ENCODE assay signal across 1 cellular context in the genomic region with DNA sequence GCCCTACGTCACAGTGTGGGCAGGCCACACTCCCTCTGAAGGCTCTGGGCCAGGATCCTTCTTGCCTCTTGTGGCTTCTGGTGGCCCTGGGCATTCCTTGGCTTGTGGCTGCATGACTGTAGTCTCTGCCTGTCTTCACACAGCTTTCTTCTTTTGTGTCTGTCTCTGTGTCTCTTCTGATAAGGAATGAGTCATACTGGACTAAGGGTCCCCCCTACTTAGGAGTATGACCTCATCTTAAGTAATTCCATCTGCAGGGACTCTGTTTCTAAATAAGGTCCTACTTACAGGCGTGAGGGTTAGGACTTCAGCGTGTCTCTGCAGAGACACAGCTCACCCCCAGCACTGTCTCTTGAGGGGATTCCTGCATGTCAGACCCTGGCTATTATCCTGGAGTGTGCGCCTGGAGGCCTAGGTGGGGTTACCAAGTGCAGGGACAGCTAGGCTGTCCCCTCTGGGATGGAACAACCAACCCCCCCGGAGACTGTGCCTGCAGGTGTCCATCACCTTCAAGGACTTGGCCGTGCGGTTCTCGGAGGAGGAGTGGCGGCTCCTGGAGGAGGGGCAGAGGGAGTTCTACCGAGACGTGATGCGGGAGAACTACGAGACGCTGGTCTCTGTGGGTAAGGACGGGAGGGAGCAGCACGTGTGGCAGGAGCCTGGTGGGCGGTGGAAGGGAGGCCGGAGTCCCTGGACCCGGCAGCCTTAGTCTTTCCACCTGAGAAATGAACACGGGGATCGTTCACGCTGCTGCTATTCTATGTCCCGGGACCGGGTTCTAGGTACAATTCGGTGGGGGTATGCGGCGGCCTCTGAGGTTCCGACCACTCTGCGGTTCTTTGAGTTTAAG.
TF ChIP-seq lines count a peak whose summit lies in the region.

No MANE protein-coding gene starts in this region.

TF ChIP-seq in K562, 482 proteins besides CTCF, POLR2A, EP300 and RAD21 (continued from another document and continues in another):
- TF ChIP-seq, protein P1, sequence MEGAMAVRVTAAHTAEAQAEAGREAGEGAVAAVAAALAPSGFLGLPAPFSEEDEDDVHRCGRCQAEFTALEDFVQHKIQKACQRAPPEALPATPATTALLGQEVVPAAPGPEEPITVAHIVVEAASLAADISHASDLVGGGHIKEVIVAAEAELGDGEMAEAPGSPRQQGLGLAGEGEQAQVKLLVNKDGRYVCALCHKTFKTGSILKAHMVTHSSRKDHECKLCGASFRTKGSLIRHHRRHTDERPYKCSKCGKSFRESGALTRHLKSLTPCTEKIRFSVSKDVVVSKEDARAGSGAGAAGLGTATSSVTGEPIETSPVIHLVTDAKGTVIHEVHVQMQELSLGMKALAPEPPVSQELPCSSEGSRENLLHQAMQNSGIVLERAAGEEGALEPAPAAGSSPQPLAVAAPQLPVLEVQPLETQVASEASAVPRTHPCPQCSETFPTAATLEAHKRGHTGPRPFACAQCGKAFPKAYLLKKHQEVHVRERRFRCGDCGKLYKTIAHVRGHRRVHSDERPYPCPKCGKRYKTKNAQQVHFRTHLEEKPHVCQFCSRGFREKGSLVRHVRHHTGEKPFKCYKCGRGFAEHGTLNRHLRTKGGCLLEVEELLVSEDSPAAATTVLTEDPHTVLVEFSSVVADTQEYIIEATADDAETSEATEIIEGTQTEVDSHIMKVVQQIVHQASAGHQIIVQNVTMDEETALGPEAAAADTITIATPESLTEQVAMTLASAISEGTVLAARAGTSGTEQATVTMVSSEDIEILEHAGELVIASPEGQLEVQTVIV (CRISPR knock-in tag; IDR thresholded peaks at IDR 0.05; ENCODE audit: borderline replicate concordance) = no peak
- TF ChIP-seq ZNF551 (CRISPR knock-in tag; IDR thresholded peaks at IDR 0.05) = no peak
- peak; percentile 69 for TF ChIP-seq SMAD1 (IDR thresholded peaks at IDR 0.05; ENCODE audit: low read depth, low read length, partially characterized antibody)
- TF ChIP-seq, protein P2, sequence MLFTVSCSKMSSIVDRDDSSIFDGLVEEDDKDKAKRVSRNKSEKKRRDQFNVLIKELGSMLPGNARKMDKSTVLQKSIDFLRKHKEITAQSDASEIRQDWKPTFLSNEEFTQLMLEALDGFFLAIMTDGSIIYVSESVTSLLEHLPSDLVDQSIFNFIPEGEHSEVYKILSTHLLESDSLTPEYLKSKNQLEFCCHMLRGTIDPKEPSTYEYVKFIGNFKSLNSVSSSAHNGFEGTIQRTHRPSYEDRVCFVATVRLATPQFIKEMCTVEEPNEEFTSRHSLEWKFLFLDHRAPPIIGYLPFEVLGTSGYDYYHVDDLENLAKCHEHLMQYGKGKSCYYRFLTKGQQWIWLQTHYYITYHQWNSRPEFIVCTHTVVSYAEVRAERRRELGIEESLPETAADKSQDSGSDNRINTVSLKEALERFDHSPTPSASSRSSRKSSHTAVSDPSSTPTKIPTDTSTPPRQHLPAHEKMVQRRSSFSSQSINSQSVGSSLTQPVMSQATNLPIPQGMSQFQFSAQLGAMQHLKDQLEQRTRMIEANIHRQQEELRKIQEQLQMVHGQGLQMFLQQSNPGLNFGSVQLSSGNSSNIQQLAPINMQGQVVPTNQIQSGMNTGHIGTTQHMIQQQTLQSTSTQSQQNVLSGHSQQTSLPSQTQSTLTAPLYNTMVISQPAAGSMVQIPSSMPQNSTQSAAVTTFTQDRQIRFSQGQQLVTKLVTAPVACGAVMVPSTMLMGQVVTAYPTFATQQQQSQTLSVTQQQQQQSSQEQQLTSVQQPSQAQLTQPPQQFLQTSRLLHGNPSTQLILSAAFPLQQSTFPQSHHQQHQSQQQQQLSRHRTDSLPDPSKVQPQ (CRISPR knock-in tag; IDR thresholded peaks at IDR 0.05; ENCODE audit: borderline replicate concordance) = no peak
- TF ChIP-seq, protein P3, sequence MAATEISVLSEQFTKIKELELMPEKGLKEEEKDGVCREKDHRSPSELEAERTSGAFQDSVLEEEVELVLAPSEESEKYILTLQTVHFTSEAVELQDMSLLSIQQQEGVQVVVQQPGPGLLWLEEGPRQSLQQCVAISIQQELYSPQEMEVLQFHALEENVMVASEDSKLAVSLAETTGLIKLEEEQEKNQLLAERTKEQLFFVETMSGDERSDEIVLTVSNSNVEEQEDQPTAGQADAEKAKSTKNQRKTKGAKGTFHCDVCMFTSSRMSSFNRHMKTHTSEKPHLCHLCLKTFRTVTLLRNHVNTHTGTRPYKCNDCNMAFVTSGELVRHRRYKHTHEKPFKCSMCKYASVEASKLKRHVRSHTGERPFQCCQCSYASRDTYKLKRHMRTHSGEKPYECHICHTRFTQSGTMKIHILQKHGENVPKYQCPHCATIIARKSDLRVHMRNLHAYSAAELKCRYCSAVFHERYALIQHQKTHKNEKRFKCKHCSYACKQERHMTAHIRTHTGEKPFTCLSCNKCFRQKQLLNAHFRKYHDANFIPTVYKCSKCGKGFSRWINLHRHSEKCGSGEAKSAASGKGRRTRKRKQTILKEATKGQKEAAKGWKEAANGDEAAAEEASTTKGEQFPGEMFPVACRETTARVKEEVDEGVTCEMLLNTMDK (IDR thresholded peaks at IDR 0.05; ENCODE audit: borderline replicate concordance, insufficient read depth, low read depth, low read length, poor library complexity, severe bottlenecking) = no peak
- TF ChIP-seq, protein P4, sequence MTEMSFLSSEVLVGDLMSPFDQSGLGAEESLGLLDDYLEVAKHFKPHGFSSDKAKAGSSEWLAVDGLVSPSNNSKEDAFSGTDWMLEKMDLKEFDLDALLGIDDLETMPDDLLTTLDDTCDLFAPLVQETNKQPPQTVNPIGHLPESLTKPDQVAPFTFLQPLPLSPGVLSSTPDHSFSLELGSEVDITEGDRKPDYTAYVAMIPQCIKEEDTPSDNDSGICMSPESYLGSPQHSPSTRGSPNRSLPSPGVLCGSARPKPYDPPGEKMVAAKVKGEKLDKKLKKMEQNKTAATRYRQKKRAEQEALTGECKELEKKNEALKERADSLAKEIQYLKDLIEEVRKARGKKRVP (CRISPR knock-in tag; IDR thresholded peaks at IDR 0.05) = peak; percentile 34; the same call in 1 of the 2 replicates
- TF ChIP-seq, protein P5, sequence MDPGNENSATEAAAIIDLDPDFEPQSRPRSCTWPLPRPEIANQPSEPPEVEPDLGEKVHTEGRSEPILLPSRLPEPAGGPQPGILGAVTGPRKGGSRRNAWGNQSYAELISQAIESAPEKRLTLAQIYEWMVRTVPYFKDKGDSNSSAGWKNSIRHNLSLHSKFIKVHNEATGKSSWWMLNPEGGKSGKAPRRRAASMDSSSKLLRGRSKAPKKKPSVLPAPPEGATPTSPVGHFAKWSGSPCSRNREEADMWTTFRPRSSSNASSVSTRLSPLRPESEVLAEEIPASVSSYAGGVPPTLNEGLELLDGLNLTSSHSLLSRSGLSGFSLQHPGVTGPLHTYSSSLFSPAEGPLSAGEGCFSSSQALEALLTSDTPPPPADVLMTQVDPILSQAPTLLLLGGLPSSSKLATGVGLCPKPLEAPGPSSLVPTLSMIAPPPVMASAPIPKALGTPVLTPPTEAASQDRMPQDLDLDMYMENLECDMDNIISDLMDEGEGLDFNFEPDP (CRISPR knock-in tag; IDR thresholded peaks at IDR 0.05) = no peak
- TF ChIP-seq POLR3G (IDR thresholded peaks at IDR 0.05; ENCODE audit: extremely low read depth, insufficient read length, insufficient replicate concordance) = no peak
- no peak; the same call in 1 of the 2 replicates for TF ChIP-seq ZNF644 (tag; IDR thresholded peaks at IDR 0.05; ENCODE audit: low read depth)
- TF ChIP-seq, protein P6, sequence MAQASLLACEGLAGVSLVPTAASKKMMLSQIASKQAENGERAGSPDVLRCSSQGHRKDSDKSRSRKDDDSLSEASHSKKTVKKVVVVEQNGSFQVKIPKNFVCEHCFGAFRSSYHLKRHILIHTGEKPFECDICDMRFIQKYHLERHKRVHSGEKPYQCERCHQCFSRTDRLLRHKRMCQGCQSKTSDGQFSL (CRISPR knock-in tag; IDR thresholded peaks at IDR 0.05) = peak; percentile 80; the same call in 1 of the 2 replicates
- TF ChIP-seq, protein P6 (tag; IDR thresholded peaks at IDR 0.05) = peak in 1 of 2 experiments; percentile 26; a peak in 1 of 4 replicates
- no peak for TF ChIP-seq TCF7L2 (IDR thresholded peaks at IDR 0.05; ENCODE audit: low read depth, low read length)
- peak; percentile 99 for TF ChIP-seq SMARCE1 (IDR thresholded peaks at IDR 0.05)
- TF ChIP-seq PTBP1 (IDR thresholded peaks at IDR 0.05; ENCODE audit: low read depth, low read length) = peak; percentile 93
- peak; percentile 34 for TF ChIP-seq TAF1 (IDR thresholded peaks at IDR 0.05; ENCODE audit: control insufficient read depth, extremely low read depth, insufficient read depth, low read length, severe bottlenecking)
- TF ChIP-seq, protein P7, sequence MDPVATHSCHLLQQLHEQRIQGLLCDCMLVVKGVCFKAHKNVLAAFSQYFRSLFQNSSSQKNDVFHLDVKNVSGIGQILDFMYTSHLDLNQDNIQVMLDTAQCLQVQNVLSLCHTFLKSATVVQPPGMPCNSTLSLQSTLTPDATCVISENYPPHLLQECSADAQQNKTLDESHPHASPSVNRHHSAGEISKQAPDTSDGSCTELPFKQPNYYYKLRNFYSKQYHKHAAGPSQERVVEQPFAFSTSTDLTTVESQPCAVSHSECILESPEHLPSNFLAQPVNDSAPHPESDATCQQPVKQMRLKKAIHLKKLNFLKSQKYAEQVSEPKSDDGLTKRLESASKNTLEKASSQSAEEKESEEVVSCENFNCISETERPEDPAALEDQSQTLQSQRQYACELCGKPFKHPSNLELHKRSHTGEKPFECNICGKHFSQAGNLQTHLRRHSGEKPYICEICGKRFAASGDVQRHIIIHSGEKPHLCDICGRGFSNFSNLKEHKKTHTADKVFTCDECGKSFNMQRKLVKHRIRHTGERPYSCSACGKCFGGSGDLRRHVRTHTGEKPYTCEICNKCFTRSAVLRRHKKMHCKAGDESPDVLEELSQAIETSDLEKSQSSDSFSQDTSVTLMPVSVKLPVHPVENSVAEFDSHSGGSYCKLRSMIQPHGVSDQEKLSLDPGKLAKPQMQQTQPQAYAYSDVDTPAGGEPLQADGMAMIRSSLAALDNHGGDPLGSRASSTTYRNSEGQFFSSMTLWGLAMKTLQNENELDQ (CRISPR knock-in tag; IDR thresholded peaks at IDR 0.05; ENCODE audit: borderline replicate concordance) = 0 out of 2 replicates have a peak, but pooled peaks have one; percentile 22
- no peak for TF ChIP-seq ZNF696 (CRISPR knock-in tag; conservative IDR thresholded peaks at IDR 0.05)
- no peak for TF ChIP-seq ZNF274 (IDR thresholded peaks at IDR 0.05; ENCODE audit: borderline replicate concordance, low read depth, low read length)
- peak; percentile 80 for TF ChIP-seq STAT5A (IDR thresholded peaks at IDR 0.05; ENCODE audit: borderline replicate concordance, low read length)
- TF ChIP-seq ZBTB17 (CRISPR knock-in tag; IDR thresholded peaks at IDR 0.05) = no peak
- TF ChIP-seq, protein P8, sequence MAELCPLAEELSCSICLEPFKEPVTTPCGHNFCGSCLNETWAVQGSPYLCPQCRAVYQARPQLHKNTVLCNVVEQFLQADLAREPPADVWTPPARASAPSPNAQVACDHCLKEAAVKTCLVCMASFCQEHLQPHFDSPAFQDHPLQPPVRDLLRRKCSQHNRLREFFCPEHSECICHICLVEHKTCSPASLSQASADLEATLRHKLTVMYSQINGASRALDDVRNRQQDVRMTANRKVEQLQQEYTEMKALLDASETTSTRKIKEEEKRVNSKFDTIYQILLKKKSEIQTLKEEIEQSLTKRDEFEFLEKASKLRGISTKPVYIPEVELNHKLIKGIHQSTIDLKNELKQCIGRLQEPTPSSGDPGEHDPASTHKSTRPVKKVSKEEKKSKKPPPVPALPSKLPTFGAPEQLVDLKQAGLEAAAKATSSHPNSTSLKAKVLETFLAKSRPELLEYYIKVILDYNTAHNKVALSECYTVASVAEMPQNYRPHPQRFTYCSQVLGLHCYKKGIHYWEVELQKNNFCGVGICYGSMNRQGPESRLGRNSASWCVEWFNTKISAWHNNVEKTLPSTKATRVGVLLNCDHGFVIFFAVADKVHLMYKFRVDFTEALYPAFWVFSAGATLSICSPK (IDR thresholded peaks at IDR 0.05; ENCODE audit: borderline replicate concordance) = no peak
- TF ChIP-seq FIP1L1 (IDR thresholded peaks at IDR 0.05; ENCODE audit: low read depth, low read length, poor library complexity, severe bottlenecking) = no peak
- no peak for TF ChIP-seq ZNF197 (CRISPR knock-in tag; IDR thresholded peaks at IDR 0.05; ENCODE audit: low read depth)
- peak; percentile 86 for TF ChIP-seq FOXM1 (IDR thresholded peaks at IDR 0.05; ENCODE audit: low read depth)
- TF ChIP-seq FOXM1 (CRISPR knock-in tag; IDR thresholded peaks at IDR 0.05; ENCODE audit: low read depth) = peak; percentile 93; the same call in 1 of the 2 replicates
- TF ChIP-seq RBM25 (IDR thresholded peaks at IDR 0.05; ENCODE audit: low read depth, low read length, severe bottlenecking) = peak; percentile 99
- TF ChIP-seq, protein P9, sequence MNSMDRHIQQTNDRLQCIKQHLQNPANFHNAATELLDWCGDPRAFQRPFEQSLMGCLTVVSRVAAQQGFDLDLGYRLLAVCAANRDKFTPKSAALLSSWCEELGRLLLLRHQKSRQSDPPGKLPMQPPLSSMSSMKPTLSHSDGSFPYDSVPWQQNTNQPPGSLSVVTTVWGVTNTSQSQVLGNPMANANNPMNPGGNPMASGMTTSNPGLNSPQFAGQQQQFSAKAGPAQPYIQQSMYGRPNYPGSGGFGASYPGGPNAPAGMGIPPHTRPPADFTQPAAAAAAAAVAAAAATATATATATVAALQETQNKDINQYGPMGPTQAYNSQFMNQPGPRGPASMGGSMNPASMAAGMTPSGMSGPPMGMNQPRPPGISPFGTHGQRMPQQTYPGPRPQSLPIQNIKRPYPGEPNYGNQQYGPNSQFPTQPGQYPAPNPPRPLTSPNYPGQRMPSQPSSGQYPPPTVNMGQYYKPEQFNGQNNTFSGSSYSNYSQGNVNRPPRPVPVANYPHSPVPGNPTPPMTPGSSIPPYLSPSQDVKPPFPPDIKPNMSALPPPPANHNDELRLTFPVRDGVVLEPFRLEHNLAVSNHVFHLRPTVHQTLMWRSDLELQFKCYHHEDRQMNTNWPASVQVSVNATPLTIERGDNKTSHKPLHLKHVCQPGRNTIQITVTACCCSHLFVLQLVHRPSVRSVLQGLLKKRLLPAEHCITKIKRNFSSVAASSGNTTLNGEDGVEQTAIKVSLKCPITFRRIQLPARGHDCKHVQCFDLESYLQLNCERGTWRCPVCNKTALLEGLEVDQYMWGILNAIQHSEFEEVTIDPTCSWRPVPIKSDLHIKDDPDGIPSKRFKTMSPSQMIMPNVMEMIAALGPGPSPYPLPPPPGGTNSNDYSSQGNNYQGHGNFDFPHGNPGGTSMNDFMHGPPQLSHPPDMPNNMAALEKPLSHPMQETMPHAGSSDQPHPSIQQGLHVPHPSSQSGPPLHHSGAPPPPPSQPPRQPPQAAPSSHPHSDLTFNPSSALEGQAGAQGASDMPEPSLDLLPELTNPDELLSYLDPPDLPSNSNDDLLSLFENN (IDR thresholded peaks at IDR 0.05; ENCODE audit: low read depth in 2 of 2, low read length in 2 of 2) = peak in 1 of 2 experiments; percentile 63; a peak in 1 of 4 replicates
- no peak for TF ChIP-seq MYBL2 (IDR thresholded peaks at IDR 0.05; ENCODE audit: low read depth)
- no peak for TF ChIP-seq MYBL2 (CRISPR knock-in tag; IDR thresholded peaks at IDR 0.05; ENCODE audit: borderline replicate concordance)
- TF ChIP-seq RBM39 (optimal IDR thresholded peaks at IDR 0.05; ENCODE audit: low read depth, low read length) = no peak
- TF ChIP-seq, protein P10, sequence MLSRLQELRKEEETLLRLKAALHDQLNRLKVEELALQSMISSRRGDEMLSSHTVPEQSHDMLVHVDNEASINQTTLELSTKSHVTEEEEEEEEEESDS (CRISPR knock-in tag; IDR thresholded peaks at IDR 0.05) = no peak
- TF ChIP-seq, protein P11, sequence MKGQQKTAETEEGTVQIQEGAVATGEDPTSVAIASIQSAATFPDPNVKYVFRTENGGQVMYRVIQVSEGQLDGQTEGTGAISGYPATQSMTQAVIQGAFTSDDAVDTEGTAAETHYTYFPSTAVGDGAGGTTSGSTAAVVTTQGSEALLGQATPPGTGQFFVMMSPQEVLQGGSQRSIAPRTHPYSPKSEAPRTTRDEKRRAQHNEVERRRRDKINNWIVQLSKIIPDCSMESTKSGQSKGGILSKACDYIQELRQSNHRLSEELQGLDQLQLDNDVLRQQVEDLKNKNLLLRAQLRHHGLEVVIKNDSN (CRISPR knock-in tag; IDR thresholded peaks at IDR 0.05) = peak; percentile 64
